9 cellular contexts compared by ENCODE assay signal in genomic region chr10:3096149-3096548, GRCh38. TPM values are rescaled to one million over a fixed set of nuclear protein-coding genes. Genes with fewer than 3 reads are reported as not detected.
DNase-seq lines count a peak whose midpoint lies in the region; ATAC-seq and TF ChIP-seq lines count a peak whose summit lies in the region.
"Had no signal": no experiment of that assay in that cellular context is flagged by ENCODE, and none has a peak within 500 bp of the region (broad histone marks: within the 10 kb centered on the region; RNA-seq: fewer than 3 reads in every experiment).

No MANE protein-coding gene starts in this region.

- TF ChIP-seq CTCF in prostate gland (IDR thresholded peaks at IDR 0.05), result no peak

- peaks cover 18% of the 10 kb centered on the region for H3K4me1 ChIP-seq in CD8-positive, alpha-beta memory T cell (ENCODE audit: insufficient read depth, low read length)
- no peaks in the 10 kb centered on the region for H3K4me1 ChIP-seq in SJCRH30
- H3K4me1 ChIP-seq in prostate gland (replicated peaks), result no peaks in the 10 kb centered on the region

- intact Hi-C loops in prostate gland (cut with DNase I), result no loop called here

- 61% methylated on average over 16 of the region's 16 CpGs for WGBS in prostate gland

- H3K9me3 Mint-ChIP-seq in CD8-positive, alpha-beta memory T cell, result no peaks in the 10 kb centered on the region
- no peaks in the 10 kb centered on the region for H3K9me3 Mint-ChIP-seq in naive thymus-derived CD8-positive, alpha-beta T cell

- DNase-seq in CD8-positive, alpha-beta memory T cell, result no peak
- DNase-seq in SJCRH30 (no peak), epithelial cell of prostate (ENCODE audit: low read depth, low spot score) (no peak), prostate gland (ENCODE audit: low spot score) (no peak), NAMALWA (ENCODE audit: low spot score) (no peak)
- DNase-seq in naive thymus-derived CD8-positive, alpha-beta T cell, result no peak
- DNase-seq: NCI-H1436 treated with DMSO at 0.1 percent for 48 hours had no signal

- peaks cover 11% of the 10 kb centered on the region for H3K36me3 ChIP-seq in CD8-positive, alpha-beta memory T cell (ENCODE audit: insufficient read depth, low read length)
- no peaks in the 10 kb centered on the region for H3K36me3 ChIP-seq in SJCRH30
- H3K36me3 ChIP-seq in prostate gland, result no peaks in the 10 kb centered on the region

- no peak for ATAC-seq in naive thymus-derived CD8-positive, alpha-beta T cell
- ATAC-seq in HG03045 (IDR thresholded peaks at IDR 0.05; ENCODE audit: unreplicated experiment), result no peak
- ATAC-seq in HG02884 (IDR thresholded peaks at IDR 0.05; ENCODE audit: unreplicated experiment), result no peak

- CTCF ChIA-PET in CD8-positive, alpha-beta memory T cell (lab: Charles Lee), result interaction anchor here (1.3 kb wide), 1 partner anchor 97 kb away, joined by 3 read pairs; no protein-coding TSS in a partner anchor

- peak overlapping the region in 4 of 7 donors; percentile 5 to 54 (median 27) for H3K4me3 Mint-ChIP-seq in CD8-positive, alpha-beta memory T cell
- H3K4me3 Mint-ChIP-seq in naive thymus-derived CD8-positive, alpha-beta T cell, result peak overlapping the region in 1 of 10 donors; percentile 15

- H3K27me3 Mint-ChIP-seq in CD8-positive, alpha-beta memory T cell, result no peaks in the 10 kb centered on the region
- H3K27me3 Mint-ChIP-seq in naive thymus-derived CD8-positive, alpha-beta T cell, result no peaks in the 10 kb centered on the region

- peak overlapping the region in 3 of 8 donors; percentile 17 to 64 (median 51) for H3K27ac Mint-ChIP-seq in CD8-positive, alpha-beta memory T cell
- peak overlapping the region in 2 of 10 donors; percentile 50 to 73 for H3K27ac Mint-ChIP-seq in naive thymus-derived CD8-positive, alpha-beta T cell

- POLR2A ChIA-PET in CD8-positive, alpha-beta memory T cell (lab: Charles Lee), result no interaction called here
- POLR2A ChIA-PET in naive thymus-derived CD8-positive, alpha-beta T cell (lab: Charles Lee), result no interaction called here

- peaks cover 10 to 37% (median 10%) of the 10 kb centered on the region in 3 donors for H3K36me3 Mint-ChIP-seq in CD8-positive, alpha-beta memory T cell
- H3K36me3 Mint-ChIP-seq in naive thymus-derived CD8-positive, alpha-beta T cell, result peaks cover 7 to 25% (median 16%) of the 10 kb centered on the region in 3 donors

- H3K4me3 ChIP-seq in CD8-positive, alpha-beta memory T cell (ENCODE audit: low read length), result no peak overlapping the region
- H3K4me3 ChIP-seq in SJCRH30 (no peak overlapping the region), prostate gland (no peak overlapping the region)

- no peak for TF ChIP-seq POLR2A in prostate gland (IDR thresholded peaks at IDR 0.05)

- no peaks in the 10 kb centered on the region for H3K9me3 ChIP-seq in CD8-positive, alpha-beta memory T cell (ENCODE audit: low read length)
- H3K9me3 ChIP-seq in SJCRH30 (replicated peaks), result no peaks in the 10 kb centered on the region
- no peaks in the 10 kb centered on the region for H3K9me3 ChIP-seq in prostate gland

- H3K27me3 ChIP-seq in CD8-positive, alpha-beta memory T cell (ENCODE audit: insufficient read depth, low read length, poor library complexity, severe bottlenecking), result no peaks in the 10 kb centered on the region
- H3K27me3 ChIP-seq in SJCRH30 (no peaks in the 10 kb centered on the region), prostate gland (replicated peaks; ENCODE audit: insufficient read depth) (no peaks in the 10 kb centered on the region)

- H3K4me1 Mint-ChIP-seq in CD8-positive, alpha-beta memory T cell, result peaks cover 49 to 63% (median 61%) of the 10 kb centered on the region in 3 donors
- H3K4me1 Mint-ChIP-seq in naive thymus-derived CD8-positive, alpha-beta T cell, result peaks cover 25 to 53% (median 40%) of the 10 kb centered on the region in 4 donors

- peak overlapping the region; percentile 64 for H3K27ac ChIP-seq in CD8-positive, alpha-beta memory T cell (ENCODE audit: low read depth, low read length)
- H3K27ac ChIP-seq in SJCRH30, result peak overlapping the region; percentile 63; the same call in 1 of the 2 replicates
- peak overlapping the region; percentile 99 for H3K27ac ChIP-seq in epithelial cell of prostate
- peak overlapping the region; percentile 18 to 55 for H3K27ac ChIP-seq in prostate gland

RNA-seq across cellular contexts. Expression of gene PFKP, which starts 28.8 kb away (rescaled TPM):
- 100 to 1,000 TPM; 180 to 187 TPM for total RNA-seq in CD8-positive, alpha-beta memory T cell
- 61.6 TPM for polyA plus RNA-seq in CD8-positive, alpha-beta memory T cell
- total RNA-seq in SJCRH30 (2014; rRNA removed; shearing (Covaris generic)), result 34.5 and 37.6 TPM in 2 replicates
- total RNA-seq in prostate gland, result 10 to 100 TPM; 35.1 to 86.9 TPM
- total RNA-seq in naive thymus-derived CD8-positive, alpha-beta T cell, result 10 to 100 TPM; 62.3 to 69.5 TPM
- polyA plus RNA-seq in naive thymus-derived CD8-positive, alpha-beta T cell, result 10 to 100 TPM; 26.4 to 41.2 (median 35.7) TPM

Comparison
In these comparisons a context has a peak if more than half of its experiments do, and no peak if none do; other contexts are left out.
1. H3K27ac ChIP-seq: peak in every context shown above with its lines; median percentile 99 in epithelial cell of prostate; 64 in CD8-positive, alpha-beta memory T cell; 63 in SJCRH30; 36 in prostate gland.